In genomic region chr5:156020650-156021049, GRCh38 we compare ENCODE assay signal across 23 cellular contexts.
"Had no signal": no experiment of that assay in that cellular context is flagged by ENCODE, and none has a peak within 500 bp of the region (broad histone marks: within the 10 kb centered on the region; RNA-seq: fewer than 3 reads in every experiment).

No MANE protein-coding gene starts in this region.

- DNase-seq: colonic mucosa; effector CD8-positive, alpha-beta T cell; endodermal cell; erythroblast; foreskin keratinocyte; glutamatergic neuron; heart right ventricle; hippocampal formation; left cardiac atrium; mesenchymal stem cell; naive thymus-derived CD4-positive, alpha-beta T cell; sigmoid colon; spleen; stimulated activated CD4-positive, alpha-beta T cell treated with anti-CD3 and anti-CD28 coated beads, Interleukin-4, amount 100 ng/mL, for 4 hours; stimulated activated naive CD8-positive, alpha-beta T cell treated with anti-CD3 and anti-CD28 coated beads, Interleukin-15, Interleukin-2, amounts not matched to agents 100 U/mL and 50 U/mL, for 24 hours; substantia nigra; upper lobe of right lung; uterus had no signal

- H3K4me2 ChIP-seq: neural progenitor cell had no signal

- ATAC-seq: foreskin keratinocyte; left cardiac atrium; naive thymus-derived CD4-positive, alpha-beta T cell; stimulated activated memory B cell treated with anti-CD40 and anti-IgM and Interleukin-4, amounts not matched to agents 10 μg/mL and 1 μg/mL and 100 μg/mL, for 72 hours; stimulated activated naive CD8-positive, alpha-beta T cell treated with anti-CD3 and anti-CD28 coated beads, Interleukin-15, Interleukin-2, amounts not matched to agents 100 U/mL and 50 U/mL, for 24 hours; upper lobe of right lung had no signal

- H3K27me3 ChIP-seq: colonic mucosa, foreskin keratinocyte, heart right ventricle, neural progenitor cell, sigmoid colon, spleen, tibial nerve, upper lobe of right lung, uterus had no signal

- H3K36me3 ChIP-seq: colonic mucosa, heart right ventricle, neural progenitor cell, sigmoid colon, spleen, thoracic aorta, tibial nerve, upper lobe of right lung, uterus had no signal

- H3K9me3 ChIP-seq: colonic mucosa, heart right ventricle, sigmoid colon, spleen, thoracic aorta, tibial nerve, upper lobe of right lung, uterus had no signal

- H3K9ac ChIP-seq: neural progenitor cell, parathyroid adenoma had no signal

- H3K27ac ChIP-seq: colonic mucosa, foreskin keratinocyte, heart right ventricle, neural progenitor cell, parathyroid adenoma, sigmoid colon, spleen, tibial nerve, upper lobe of right lung, uterus had no signal

- H2AFZ ChIP-seq: parathyroid adenoma had no signal

- H3K4me3 ChIP-seq: colonic mucosa, heart right ventricle, neural progenitor cell, sigmoid colon, spleen, thoracic aorta, tibial nerve, upper lobe of right lung, uterus had no signal

- H3K4me1 ChIP-seq: colonic mucosa, foreskin keratinocyte, neural progenitor cell, parathyroid adenoma, spleen, tibial nerve, upper lobe of right lung, uterus had no signal
